ENCODE assay signal across 8 cellular contexts in genomic region chr5:179698935-179699639, GRCh38. TPM values are rescaled to one million over a fixed set of nuclear protein-coding genes. Genes with fewer than 3 reads are reported as not detected.
A peak's percentile ranks its signal among the peaks of the same experiment; 100 is the strongest.
DNase-seq lines count a peak whose midpoint lies in the region; ATAC-seq and TF ChIP-seq lines count a peak whose summit lies in the region.

TSS of gene CANX (plus strand) at chr5:179698967. CDS start at chr5:179705682, 6,715 bp downstream.

- H3K36me3 ChIP-seq in IMR-90 (ENCODE audit: control insufficient read depth, insufficient read depth, low read length), result peaks cover 20% of the 10 kb centered on the region
- H3K36me3 ChIP-seq in brain microvascular endothelial cell (replicated peaks), result peaks cover 17% of the 10 kb centered on the region
- H3K36me3 ChIP-seq in stomach, result peaks cover 4 to 25% (median 17%) of the 10 kb centered on the region in 4 donors

- H3K9ac ChIP-seq in IMR-90 (ENCODE audit: low read depth, low read length), result peak within 1 kb of the TSS; percentile 86

- peak within 1 kb of the TSS; percentile 99 for H3K14ac ChIP-seq in IMR-90 (replicated peaks; ENCODE audit: low read depth, low read length)

- H2AFZ ChIP-seq in IMR-90 (replicated peaks; ENCODE audit: low read length, poor library complexity), result peak within 1 kb of the TSS; percentile 94

- H3K4me3 ChIP-seq in IMR-90 (ENCODE audit: insufficient read depth, low read depth, low read length) (peak within 1 kb of the TSS; percentile 86), brain microvascular endothelial cell (ENCODE audit: low read depth, low read length) (peak within 1 kb of the TSS; percentile 88), stomach (peak within 1 kb of the TSS; percentile 71 to 98 (median 94))

- H2BK20ac ChIP-seq in IMR-90 (ENCODE audit: low read depth, low read length), result peak within 1 kb of the TSS; percentile 43; the same call in 1 of the 2 replicates

- in situ Hi-C loops in IMR-90 (cut with MboI; ENCODE audit: low sequenced_read_pairs), result no loop called here
- in situ Hi-C loops in brain microvascular endothelial cell (cut with HindIII; ENCODE audit: low pct_ligation_motif_present, low sequenced_read_pairs), result no loop called here

- H2BK5ac ChIP-seq in IMR-90 (ENCODE audit: low read depth, low read length, poor library complexity, severe bottlenecking), result peak within 1 kb of the TSS; percentile 94

- peaks cover 42% of the 10 kb centered on the region for H4K20me1 ChIP-seq in IMR-90 (ENCODE audit: insufficient read depth, low read length)

- peak within 1 kb of the TSS; percentile 97 for H3K56ac ChIP-seq in IMR-90 (ENCODE audit: extremely low read depth, insufficient read depth, low read length)

- H2AK9ac ChIP-seq in IMR-90 (replicated peaks; ENCODE audit: low read depth, low read length, poor library complexity), result peak within 1 kb of the TSS; percentile 99

- H3K4me1 ChIP-seq in IMR-90 (ENCODE audit: control insufficient read depth, insufficient read depth, low read length) (peaks cover 2% of the 10 kb centered on the region; the same call in 1 of the 2 replicates), stomach (peaks cover 29 to 59% (median 46%) of the 10 kb centered on the region in 4 donors)

- peak; percentile 4 for ATAC-seq in IMR-90 (ENCODE audit: low read depth)
- ATAC-seq in HG03520 (IDR thresholded peaks at IDR 0.05; ENCODE audit: unreplicated experiment), result no peak

- peaks cover 4% of the 10 kb centered on the region; the same call in 1 of the 2 replicates for H3K9me1 ChIP-seq in IMR-90 (ENCODE audit: insufficient read depth, low read length)

- peak within 1 kb of the TSS; percentile 85 for H4K91ac ChIP-seq in IMR-90 (ENCODE audit: insufficient read depth, low read depth, low read length)

- no peaks in the 10 kb centered on the region for H3K27me3 ChIP-seq in IMR-90 (ENCODE audit: control insufficient read depth, insufficient read depth, low read length)
- no peaks in the 10 kb centered on the region for H3K27me3 ChIP-seq in brain microvascular endothelial cell (replicated peaks)
- no peaks in the 10 kb centered on the region for H3K27me3 ChIP-seq in stomach

- peak; percentile 90 for TF ChIP-seq POLR2A in IMR-90 (IDR thresholded peaks at IDR 0.05; ENCODE audit: low read depth, low read length)
- TF ChIP-seq POLR2A in stomach (IDR thresholded peaks at IDR 0.05), result peak in 2 of 4 donors; percentile 29 to 83

- no peak for TF ChIP-seq RAD21 in IMR-90 (IDR thresholded peaks at IDR 0.05; ENCODE audit: low read length)

- H4K5ac ChIP-seq in IMR-90 (ENCODE audit: low read depth, low read length), result peak within 1 kb of the TSS; percentile 95

- peak within 1 kb of the TSS; percentile 93 for H3K4me2 ChIP-seq in IMR-90 (ENCODE audit: low read depth, low read length)

- CTCF ChIA-PET in IMR-90 (lab: Yijun Ruan, JAX), result no interaction called here

- POLR2A ChIA-PET in IMR-90 (lab: Charles Lee; ENCODE audit: unreplicated experiment), result interaction anchor here (0.6 kb wide), 1 partner anchor 15 kb away, joined by 3 read pairs; no protein-coding TSS in a partner anchor

- peak within 1 kb of the TSS; percentile 98 for H3K23ac ChIP-seq in IMR-90 (ENCODE audit: low read depth, low read length)

- intact Hi-C loops in T-helper 2 cell treated with Interferon-gamma antibody and Interleukin-4, amounts not matched to agents 100 ng/mL and 5 ng/mL, for 36 hours (cut with micrococcal nuclease), result loop anchor here (1.0 to 10.0 kb wide), 8 partner anchors 21 to 1074 kb away; partner anchors contain the start of genes CLK4, HNRNPH1, MAML1 and MGAT4B
- intact Hi-C loops in IMR-90 (cut with micrococcal nuclease), result loop anchor here (5.0 kb wide), 2 partner anchors 33 to 77 kb away; partner anchors contain the start of genes HNRNPH1 and MAML1
- intact Hi-C loops in stomach (cut with DNase I; ENCODE audit: low total_unique reads), result no loop called here

- H2AK5ac ChIP-seq in IMR-90 (ENCODE audit: low read depth, low read length), result peak within 1 kb of the TSS; percentile 91

- TF ChIP-seq EP300 in stomach (IDR thresholded peaks at IDR 0.05), result no peak

- H3K4ac ChIP-seq in IMR-90 (ENCODE audit: low read depth, low read length), result peak within 1 kb of the TSS; percentile 96

- no TSS peak for BruUV-seq in IMR-90 (replicated peaks; lab: Mats Ljungman, UMichigan)

- H3K27ac ChIP-seq in IMR-90 (ENCODE audit: insufficient read depth, low read length), result peak within 1 kb of the TSS; percentile 94
- H3K27ac ChIP-seq in brain microvascular endothelial cell, result peak within 1 kb of the TSS; percentile 95
- H3K27ac ChIP-seq in stomach, result peak within 1 kb of the TSS; percentile 98 to 99 (median 99)

- H4K8ac ChIP-seq in IMR-90 (ENCODE audit: low read depth in 2 of 2, low read length in 2 of 2), result peak within 1 kb of the TSS; percentile 98

- 1% methylated on average over 25 of the region's 59 CpGs; no CpG with 5 or more reads in 1 of the 2 experiments for WGBS in IMR-90 (ENCODE audit: extremely low coverage in 2 of 2, insufficient read length in 1 of 2), 2 experiments
- WGBS in stomach, 5 donors, result 0 to 1% (median 0%) methylated on average over 14 to 59 of the region's 59 CpGs

- H3K9me3 ChIP-seq in IMR-90 (ENCODE audit: control insufficient read depth, insufficient read depth, low read length) (no peaks in the 10 kb centered on the region), stomach (no peaks in the 10 kb centered on the region)

- peak within 1 kb of the TSS; percentile 81; the same call in 2 of the 3 replicates for H2BK15ac ChIP-seq in IMR-90 (ENCODE audit: low read depth, low read length)

- H2BK120ac ChIP-seq in IMR-90 (ENCODE audit: low read depth, low read length), result peak within 1 kb of the TSS; percentile 52; the same call in 1 of the 2 replicates

- DNase-seq in T-helper 2 cell (no peak), IMR-90 (no peak), brain microvascular endothelial cell (peak; percentile 2), kidney glomerular epithelial cell (lab: John Stamatoyannopoulos, UW) (peak; percentile 19), stomach (no peak)
- DNase-seq in activated CD4-positive, CD25-positive, alpha-beta regulatory T cell treated with anti-CD3 and anti-CD28 coated beads, Interleukin-2, amount 50 U/mL, for 72 hours, result no peak

- TF ChIP-seq CTCF in IMR-90 (conservative IDR thresholded peaks at IDR 0.05; ENCODE audit: low read depth, low read length) (no peak), brain microvascular endothelial cell (IDR thresholded peaks at IDR 0.05; ENCODE audit: low read depth, low read length, missing control alignments) (no peak), stomach (IDR thresholded peaks at IDR 0.05) (no peak)

- dilution Hi-C loops in IMR-90 (cut with HindIII; ENCODE audit: low sequenced_read_pairs, unreplicated experiment), result no loop called here

- peaks cover 16 to 33% of the 10 kb centered on the region in 2 experiments for H3K79me1 ChIP-seq in IMR-90 (ENCODE audit: low read depth in 1 of 2, low read length in 2 of 2)

- H3K18ac ChIP-seq in IMR-90 (ENCODE audit: low read depth, low read length), result peak within 1 kb of the TSS; percentile 93

TF ChIP-seq in IMR-90, 13 proteins besides CTCF, POLR2A, EP300 and RAD21:
- no peak for TF ChIP-seq RCOR1 (IDR thresholded peaks at IDR 0.05; ENCODE audit: insufficient replicate concordance, low read length)
- no peak for TF ChIP-seq MAZ (IDR thresholded peaks at IDR 0.05; ENCODE audit: borderline replicate concordance, low read depth, low read length)
- no peak for TF ChIP-seq ELK1 (IDR thresholded peaks at IDR 0.05; ENCODE audit: borderline replicate concordance, low read depth, low read length)
- TF ChIP-seq SMC3 (IDR thresholded peaks at IDR 0.05; ENCODE audit: low read depth, low read length), result no peak
- peak; percentile 96 for TF ChIP-seq BHLHE40 (IDR thresholded peaks at IDR 0.05; ENCODE audit: low read depth, low read length)
- TF ChIP-seq CHD1 (IDR thresholded peaks at IDR 0.05; ENCODE audit: low read depth, low read length), result 0 out of 2 replicates have a peak, but pooled peaks have one; percentile 71
- TF ChIP-seq FOS (IDR thresholded peaks at IDR 0.05; ENCODE audit: low read depth, low read length), result no peak
- TF ChIP-seq CEBPB (IDR thresholded peaks at IDR 0.05; ENCODE audit: low read depth, low read length), result no peak
- no peak for TF ChIP-seq RFX5 (IDR thresholded peaks at IDR 0.05; ENCODE audit: low read depth, low read length)
- peak; percentile 96 for TF ChIP-seq USF2 (IDR thresholded peaks at IDR 0.05; ENCODE audit: low read depth, low read length)
- no peak for TF ChIP-seq MAFK (IDR thresholded peaks at IDR 0.05; ENCODE audit: low read depth, low read length)
- TF ChIP-seq NFE2L2 (IDR thresholded peaks at IDR 0.05; ENCODE audit: low read depth, low read length), result no peak
- TF ChIP-seq MXI1 (IDR thresholded peaks at IDR 0.05; ENCODE audit: borderline replicate concordance, low read depth, low read length), result peak; percentile 50; the same call in 1 of the 2 replicates

RNA-seq across cellular contexts. Expression of gene CANX, which starts in this region (rescaled TPM):
- 547 and 558 TPM in 2 replicates for total RNA-seq in T-helper 2 cell treated with Interferon-gamma antibody and Interleukin-4, amounts not matched to agents 100 ng/mL and 5 ng/mL, for 36 hours
- 345 and 552 TPM in 2 replicates for total RNA-seq in IMR-90 (2012; rRNA removed)
- polyA plus RNA-seq in IMR-90 (2012; rRNA removed), result 216 and 233 TPM in 2 replicates
- polyA plus RNA-seq in IMR-90 (2012; cell fraction: cytosol; rRNA removed), result 37.1 and 61.3 TPM in 2 replicates
- polyA plus RNA-seq in IMR-90 (2012; cell fraction: nucleus; rRNA removed; ENCODE audit: low replicate concordance), result 10.6 and 62.2 TPM in 2 replicates
- 100 to 1,000 TPM; 142 to 638 (median 342) TPM for total RNA-seq in stomach
- polyA plus RNA-seq in stomach, result 100 to 1,000 TPM in 1 of 3 donors, 10 to 100 TPM in 2; 81.7 to 100 (median 86.4) TPM

Comparison
In these comparisons a context has a peak if more than half of its experiments do, and no peak if none do; other contexts are left out.
1. DNase-seq: peak in brain microvascular endothelial cell (single experiment) and kidney glomerular epithelial cell (single experiment); none in T-helper 2 cell (0 of 5), IMR-90 (single experiment), stomach (single experiment) and activated CD4-positive, CD25-positive, alpha-beta regulatory T cell treated with anti-CD3 and anti-CD28 coated beads, Interleukin-2, amount 50 U/mL, for 72 hours (single experiment).
2. Peak in every context shown above with its lines, with median percentiles within 50 percentile points of each other: H3K27ac ChIP-seq and H3K4me3 ChIP-seq.